Comparison of ENCODE assay signal across 1 cellular context in genomic region chr15:41946970-41947369, GRCh38.
TF ChIP-seq lines count a peak whose summit lies in the region.

No MANE protein-coding gene starts in this region.

TF ChIP-seq in endothelial cell of umbilical vein, 7 proteins besides CTCF, POLR2A, EP300 and RAD21 (continued from another document):
- TF ChIP-seq POLR2AphosphoS5 (IDR thresholded peaks at IDR 0.05; ENCODE audit: insufficient read depth, low read depth, low read length) = no peak
- no peak for TF ChIP-seq FOS (IDR thresholded peaks at IDR 0.05; ENCODE audit: borderline replicate concordance, insufficient read depth, low read length)
- no peak for TF ChIP-seq EZH2 (IDR thresholded peaks at IDR 0.05; ENCODE audit: borderline replicate concordance, low read depth, low read length, severe bottlenecking)
- TF ChIP-seq MYC (IDR thresholded peaks at IDR 0.05; ENCODE audit: low read depth, low read length) = no peak
